ENCODE assay signal across 10 cellular contexts in genomic region chr7:132472463-132473120, GRCh38.
DNase-seq lines count a peak whose midpoint lies in the region; ATAC-seq and TF ChIP-seq lines count a peak whose summit lies in the region.
"Had no signal": no experiment of that assay in that cellular context is flagged by ENCODE, and none has a peak within 500 bp of the region (broad histone marks: within the 10 kb centered on the region; RNA-seq: fewer than 3 reads in every experiment).

No MANE protein-coding gene starts in this region.

- H3K27me3 Mint-ChIP-seq in naive thymus-derived CD8-positive, alpha-beta T cell: peaks cover 0 to 2% (median 0%) of the 10 kb centered on the region in 5 donors
- H3K27me3 Mint-ChIP-seq in CD4-positive, alpha-beta T cell: peaks cover 27% of the 10 kb centered on the region

- H3K4me1 Mint-ChIP-seq in naive thymus-derived CD8-positive, alpha-beta T cell: peaks cover 27 to 50% (median 44%) of the 10 kb centered on the region in 4 donors
- peaks cover 22% of the 10 kb centered on the region for H3K4me1 Mint-ChIP-seq in CD4-positive, alpha-beta T cell (ENCODE audit: low read depth)

- H3K4me3 Mint-ChIP-seq in naive thymus-derived CD8-positive, alpha-beta T cell: peak overlapping the region in 3 of 10 donors; percentile 29 to 41 (median 38)
- H3K4me3 Mint-ChIP-seq in CD4-positive, alpha-beta T cell: no peak overlapping the region
- H3K4me3 Mint-ChIP-seq: CD8-positive, alpha-beta T cell had no signal

- no peak for TF ChIP-seq CTCF in CD4-positive, alpha-beta T cell (IDR thresholded peaks at IDR 0.05)

- no peaks in the 10 kb centered on the region for H3K9me3 ChIP-seq in CD4-positive, alpha-beta T cell (ENCODE audit: control insufficient read depth, low read length)

- peak overlapping the region in 8 of 10 donors; percentile 21 to 87 (median 75) for H3K27ac Mint-ChIP-seq in naive thymus-derived CD8-positive, alpha-beta T cell
- no peak overlapping the region for H3K27ac Mint-ChIP-seq in CD4-positive, alpha-beta T cell
- H3K27ac Mint-ChIP-seq: CD8-positive, alpha-beta T cell had no signal

- H3K9me3 Mint-ChIP-seq in naive thymus-derived CD8-positive, alpha-beta T cell: no peaks in the 10 kb centered on the region
- no peaks in the 10 kb centered on the region for H3K9me3 Mint-ChIP-seq in CD4-positive, alpha-beta T cell

- no peak overlapping the region for H3K27ac ChIP-seq in CD4-positive, alpha-beta T cell (ENCODE audit: low read depth, low read length)
- H3K27ac ChIP-seq: foreskin keratinocyte had no signal

- intact Hi-C loops in CD4-positive, alpha-beta T cell (cut with DNase I, micrococcal nuclease): no loop called here

- H3K36me3 Mint-ChIP-seq in naive thymus-derived CD8-positive, alpha-beta T cell: no peaks in the 10 kb centered on the region
- H3K36me3 Mint-ChIP-seq in CD4-positive, alpha-beta T cell (ENCODE audit: low read depth): no peaks in the 10 kb centered on the region
- H3K36me3 Mint-ChIP-seq: CD8-positive, alpha-beta T cell had no signal

- POLR2A ChIA-PET in naive thymus-derived CD8-positive, alpha-beta T cell (lab: Charles Lee): interaction anchor here (1.1 kb wide), 1 partner anchor 15 kb away, joined by 3 read pairs; no protein-coding TSS in a partner anchor
- POLR2A ChIA-PET in CD4-positive, alpha-beta T cell (lab: Charles Lee): no interaction called here

- H3K27me3 ChIP-seq in CD4-positive, alpha-beta T cell (ENCODE audit: control insufficient read depth, insufficient read depth, low read length): no peaks in the 10 kb centered on the region

- DNase-seq in AG20443 (ENCODE audit: low spot score) (peak; percentile 90), NCI-H345 treated with DMSO at 0.1 percent for 48 hours (lab: John Stamatoyannopoulos, UW; ENCODE audit: unreplicated experiment) (peak; percentile 18), dermis microvascular lymphatic vessel endothelial cell (ENCODE audit: low read depth in 2 of 2) (peak; percentile 72 to 77), NCI-H2081 (lab: John Stamatoyannopoulos, UW) (no peak)
- DNase-seq in naive thymus-derived CD8-positive, alpha-beta T cell: no peak
- no peak for DNase-seq in stimulated activated CD4-positive, alpha-beta T cell treated with anti-CD3 and anti-CD28 coated beads, Interleukin-4, amount 100 ng/mL, for 1 hour
- no peak for DNase-seq in CD4-positive, alpha-beta T cell
- DNase-seq: CD8-positive, alpha-beta T cell had no signal

- CTCF ChIA-PET in CD4-positive, alpha-beta T cell (lab: Charles Lee): no interaction called here

- ATAC-seq in naive thymus-derived CD8-positive, alpha-beta T cell: no peak
- no peak for ATAC-seq in GM21723 (IDR thresholded peaks at IDR 0.05; ENCODE audit: unreplicated experiment)
- ATAC-seq in CD4-positive, alpha-beta T cell (ENCODE audit: poor library complexity): no peak
- ATAC-seq: CD8-positive, alpha-beta T cell; foreskin keratinocyte had no signal

Comparison
In these comparisons a context has a peak if more than half of its experiments do, and no peak if none do; other contexts are left out.
1. DNase-seq: peak in AG20443 (single experiment), NCI-H345 treated with DMSO at 0.1 percent for 48 hours (single experiment) and dermis microvascular lymphatic vessel endothelial cell (2 of 2); none in naive thymus-derived CD8-positive, alpha-beta T cell (0 of 10), stimulated activated CD4-positive, alpha-beta T cell treated with anti-CD3 and anti-CD28 coated beads, Interleukin-4, amount 100 ng/mL, for 1 hour (single experiment), NCI-H2081 (0 of 2) and CD4-positive, alpha-beta T cell (0 of 10).